ENCODE assay signal across 16 cellular contexts in the genomic region with DNA sequence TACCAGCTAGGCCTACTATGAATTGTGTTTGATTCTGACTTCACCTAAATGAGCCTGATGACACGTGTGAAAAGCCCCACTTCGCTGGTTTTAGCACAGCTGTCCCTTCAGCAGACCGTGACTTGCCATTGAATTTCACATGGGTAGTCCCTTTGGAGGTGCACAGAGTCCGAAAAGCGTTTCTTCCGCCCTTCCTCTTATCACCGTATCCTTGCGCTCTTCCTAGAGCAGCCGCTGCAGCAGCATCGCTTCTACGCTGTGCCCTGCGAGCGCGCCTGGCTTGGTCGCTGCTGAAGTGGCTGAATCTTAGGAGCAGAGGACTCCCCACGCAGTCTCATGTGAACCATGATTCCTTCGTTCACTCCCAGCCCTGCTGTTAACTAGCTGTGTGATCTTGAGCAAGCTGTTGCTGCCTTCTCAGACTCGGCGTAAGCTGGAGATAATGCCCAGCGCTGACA.
DNase-seq lines count a peak whose midpoint lies in the region; ATAC-seq and TF ChIP-seq lines count a peak whose summit lies in the region.
"Had no signal": no experiment of that assay in that cellular context is flagged by ENCODE, and none has a peak within 500 bp of the region (broad histone marks: within the 10 kb centered on the region; RNA-seq: fewer than 3 reads in every experiment).

No MANE protein-coding gene starts in this region.

- H3K4me3 ChIP-seq in epithelial cell of proximal tubule (ENCODE audit: low read depth, low read length), result peak overlapping the region; percentile 15
- H3K4me3 ChIP-seq: body of pancreas had no signal

- no peak overlapping the region for H3K4me3 Mint-ChIP-seq in osteocyte (ENCODE audit: unreplicated experiment)
- H3K4me3 Mint-ChIP-seq: stimulated activated memory B cell treated with anti-CD40 and anti-IgM and Interleukin-4, amounts not matched to agents 10 μg/mL and 1 μg/mL and 100 μg/mL, for 72 hours had no signal

- peak overlapping the region; percentile 10 for H3K27ac Mint-ChIP-seq in osteocyte (ENCODE audit: unreplicated experiment)
- H3K27ac Mint-ChIP-seq: stimulated activated memory B cell treated with anti-CD40 and anti-IgM and Interleukin-4, amounts not matched to agents 10 μg/mL and 1 μg/mL and 100 μg/mL, for 72 hours had no signal

- no peaks in the 10 kb centered on the region for H3K9me3 Mint-ChIP-seq in osteocyte (ENCODE audit: unreplicated experiment)
- H3K9me3 Mint-ChIP-seq: stimulated activated memory B cell treated with anti-CD40 and anti-IgM and Interleukin-4, amounts not matched to agents 10 μg/mL and 1 μg/mL and 100 μg/mL, for 72 hours had no signal

- H3K36me3 Mint-ChIP-seq in osteocyte (ENCODE audit: unreplicated experiment), result no peaks in the 10 kb centered on the region
- H3K36me3 Mint-ChIP-seq: stimulated activated memory B cell treated with anti-CD40 and anti-IgM and Interleukin-4, amounts not matched to agents 10 μg/mL and 1 μg/mL and 100 μg/mL, for 72 hours had no signal

- H3K4me1 Mint-ChIP-seq in osteocyte (ENCODE audit: unreplicated experiment), result peaks cover 29% of the 10 kb centered on the region
- H3K4me1 Mint-ChIP-seq: stimulated activated memory B cell treated with anti-CD40 and anti-IgM and Interleukin-4, amounts not matched to agents 10 μg/mL and 1 μg/mL and 100 μg/mL, for 72 hours had no signal

- TF ChIP-seq CTCF in epithelial cell of proximal tubule (conservative IDR thresholded peaks at IDR 0.05; ENCODE audit: low read depth, low read length), result no peak
- TF ChIP-seq CTCF in osteocyte (IDR thresholded peaks at IDR 0.05), result no peak

- DNase-seq in NCI-H69 (lab: John Stamatoyannopoulos, UW) (peak; percentile 78), epithelial cell of proximal tubule (ENCODE audit: low read depth) (no peak), osteocyte (ENCODE audit: extremely low spot score, unreplicated experiment) (no peak)
- DNase-seq in stimulated activated CD4-positive, alpha-beta T cell treated with anti-CD3 and anti-CD28 coated beads, Interleukin-4, amount 100 ng/mL, for 24 hours, result no peak
- no peak for DNase-seq in activated CD4-positive, alpha-beta T cell treated with anti-CD3 and anti-CD28 coated beads, Interleukin-2, amount 50 U/mL, for 4 hours
- DNase-seq in stimulated activated CD4-positive, alpha-beta T cell treated with anti-CD3 and anti-CD28 coated beads, Interleukin-15, amount 100 ng/mL, for 24 hours, result no peak
- DNase-seq: activated CD8-positive, alpha-beta memory T cell treated with anti-CD3 and anti-CD28 coated beads for 24 hours; activated effector memory CD4-positive, alpha-beta T cell treated with anti-CD3 and anti-CD28 coated beads, Interleukin-2, amount 50 U/mL, for 16 hours; body of pancreas; IMR-90; MV-4-11; PC-3 had no signal

- ATAC-seq in GM18868 (IDR thresholded peaks at IDR 0.05; ENCODE audit: unreplicated experiment), result peak; percentile 50
- no peak for ATAC-seq in GM19467 (IDR thresholded peaks at IDR 0.05; ENCODE audit: unreplicated experiment)
- ATAC-seq: HCT116; PC-3; stimulated activated memory B cell treated with anti-CD40 and anti-IgM and Interleukin-4, amounts not matched to agents 10 μg/mL and 1 μg/mL and 100 μg/mL, for 72 hours had no signal

- H3K27me3 Mint-ChIP-seq in osteocyte (ENCODE audit: unreplicated experiment), result peaks cover 3% of the 10 kb centered on the region
- H3K27me3 Mint-ChIP-seq: stimulated activated memory B cell treated with anti-CD40 and anti-IgM and Interleukin-4, amounts not matched to agents 10 μg/mL and 1 μg/mL and 100 μg/mL, for 72 hours had no signal
